27 cellular contexts compared by ENCODE assay signal in genomic region chr9:93859431-93860215, GRCh38.
A peak's percentile ranks its signal among the peaks of the same experiment; 100 is the strongest.
DNase-seq lines count a peak whose midpoint lies in the region; ATAC-seq, FAIRE-seq and TF ChIP-seq lines count a peak whose summit lies in the region.
"Had no signal": no experiment of that assay in that cellular context is flagged by ENCODE, and none has a peak within 500 bp of the region (broad histone marks: within the 10 kb centered on the region; RNA-seq: fewer than 3 reads in every experiment).

No MANE protein-coding gene starts in this region.

- TF ChIP-seq POLR2A in K562 (conservative IDR thresholded peaks at IDR 0.05): no peak

- in situ Hi-C loops in K562 (cut with MboI): no loop called here

- no peak overlapping the region for H3K4me3 ChIP-seq in DND-41 (ENCODE audit: low read depth in 1 of 2, low read length in 2 of 2)
- H3K4me3 ChIP-seq in K562: no peak overlapping the region

- BruUV-seq in K562 (replicated peaks; lab: Mats Ljungman, UMichigan): no TSS peak

- FAIRE-seq in K562 (lab: Jason Lieb, UNC): no peak
- FAIRE-seq: GM12892, urothelium cell line had no signal

- no peak for TF ChIP-seq RAD21 in K562 (CRISPR knock-in tag; conservative IDR thresholded peaks at IDR 0.05 in 1 of 2, IDR thresholded peaks at IDR 0.05 in 1 of 2)

- H2AFZ ChIP-seq in DND-41 (ENCODE audit: low read depth, low read length): no peak overlapping the region
- H2AFZ ChIP-seq in K562 (ENCODE audit: low read depth, low read length): no peak overlapping the region
- H2AFZ ChIP-seq: parathyroid adenoma had no signal

- H3K9me3 ChIP-seq in DND-41 (ENCODE audit: insufficient read depth, low read length, severe bottlenecking): no peaks in the 10 kb centered on the region
- H3K9me3 ChIP-seq in K562 (replicated peaks; ENCODE audit: control insufficient read depth, insufficient read depth, low read depth, low read length): no peaks in the 10 kb centered on the region

- intact Hi-C loops in K562 (cut with micrococcal nuclease): no loop called here

- H3K9ac ChIP-seq in DND-41 (ENCODE audit: low read depth, low read length): no peak overlapping the region
- no peak overlapping the region for H3K9ac ChIP-seq in K562 (ENCODE audit: insufficient read depth in 1 of 2, low read depth in 2 of 2, low read length in 2 of 2)
- H3K9ac ChIP-seq: parathyroid adenoma had no signal

- no peak for ATAC-seq in DND-41 (ENCODE audit: insufficient read depth, low read depth)
- ATAC-seq in K562: peak; percentile 34; the same call in 1 of the 3 replicates
- ATAC-seq: activated CD4-positive, CD25-positive, alpha-beta regulatory T cell treated with anti-CD3 and anti-CD28 coated beads, Interleukin-2, amount 50 U/mL, for 24 hours; natural killer cell treated with Interleukin-12 subunit alpha and Interleukin-12 subunit beta and Interleukin-15 and Interleukin-18, amount 100 ng/mL, for 72 hours had no signal

- no peak overlapping the region for H3K4me2 ChIP-seq in DND-41 (ENCODE audit: insufficient read depth, low read length)
- H3K4me2 ChIP-seq in K562 (ENCODE audit: insufficient read depth, low read length): no peak overlapping the region

- CTCF ChIA-PET in K562 (lab: Yijun Ruan, JAX; ENCODE audit: low intra/inter-chr PET ratio): no interaction called here

- 1% methylated on average over 9 of the region's 10 CpGs for WGBS in K562 (ENCODE audit: insufficient coverage, low coverage, missing lambda C conversion rate)

- H3K27ac ChIP-seq in DND-41 (ENCODE audit: low read length): no peak overlapping the region
- H3K27ac ChIP-seq in K562 (ENCODE audit: extremely low read depth, low read depth, low read length): no peak overlapping the region
- H3K27ac ChIP-seq: brain microvascular endothelial cell, parathyroid adenoma, RWPE1 had no signal

- H3K36me3 ChIP-seq in DND-41 (ENCODE audit: insufficient read depth, low read length) (no peaks in the 10 kb centered on the region), K562 (ENCODE audit: control insufficient read depth, insufficient read depth, low read length) (no peaks in the 10 kb centered on the region)
- H3K36me3 ChIP-seq: brain microvascular endothelial cell had no signal

- H3K9me1 ChIP-seq in K562 (ENCODE audit: control insufficient read depth, insufficient read depth, low read length): peaks cover 3% of the 10 kb centered on the region

- H3K4me1 ChIP-seq in DND-41 (ENCODE audit: insufficient read depth, low read length) (no peaks in the 10 kb centered on the region), K562 (replicated peaks in 1 of 2; ENCODE audit: control insufficient read depth in 2 of 2, insufficient read depth in 2 of 2, low read length in 2 of 2) (peaks cover 0 to 7% of the 10 kb centered on the region in 2 experiments; a peak in 2 of 5 replicates)
- H3K4me1 ChIP-seq: parathyroid adenoma had no signal

- TF ChIP-seq CTCF in DND-41 (IDR thresholded peaks at IDR 0.05; ENCODE audit: borderline replicate concordance, extremely low read depth, low read length, poor library complexity, severe bottlenecking) (peak; percentile 13), K562 (IDR thresholded peaks at IDR 0.05 in 2 of 3, conservative IDR thresholded peaks at IDR 0.05 in 1 of 3; ENCODE audit: insufficient read depth in 2 of 3, low read depth in 1 of 3, low read length in 3 of 3) (no peak; a peak in 1 of 6 replicates)

- H3K79me2 ChIP-seq in DND-41 (ENCODE audit: insufficient read depth, low read length): no peaks in the 10 kb centered on the region
- H3K79me2 ChIP-seq in K562 (ENCODE audit: control insufficient read depth, insufficient read depth, low read length): no peaks in the 10 kb centered on the region
- H3K79me2 ChIP-seq: parathyroid adenoma had no signal

- H3K27me3 ChIP-seq in DND-41 (ENCODE audit: insufficient read depth, low read length, poor library complexity): no peaks in the 10 kb centered on the region
- peaks cover 7 to 42% of the 10 kb centered on the region in 2 experiments for H3K27me3 ChIP-seq in K562 (ENCODE audit: control insufficient read depth in 2 of 2, insufficient read depth in 2 of 2, low read length in 2 of 2)

- DNase-seq in 8988T: peak; percentile 54
- no peak for DNase-seq in DND-41
- DNase-seq in NAMALWA (ENCODE audit: low spot score): peak; percentile 2
- DNase-seq in K562 (ENCODE audit: extremely low read depth in 1 of 4, low spot score in 3 of 4): no peak
- DNase-seq in stimulated activated CD4-positive, alpha-beta T cell treated with anti-CD3 and anti-CD28 coated beads, Interleukin-4, amount 100 ng/mL, for 4 hours: no peak
- DNase-seq in putamen (ENCODE audit: low spot score): no peak
- no peak for DNase-seq in activated CD8-positive, alpha-beta memory T cell treated with anti-CD3 and anti-CD28 coated beads for 24 hours
- DNase-seq: activated CD4-positive, alpha-beta memory T cell treated with anti-CD3 and anti-CD28 coated beads, Interleukin-2, amount 10 ng/mL, durations not matched to agents 7 days and 5 days; activated T-cell treated with anti-CD3 and anti-CD28 coated beads, Interleukin-2, amount 50 U/mL, for 1 hour; brain microvascular endothelial cell; DMS153; effector CD8-positive, alpha-beta T cell; foreskin melanocyte; GF-D8; hippocampal formation; islet precursor cell; KBM-7; midbrain; NCI-H1930; NCI-H2227 treated with DMSO at 0.1 percent for 48 hours; NK-92 treated with Interleukin-12 subunit alpha and Interleukin-12 subunit beta, amount 100 ng/mL, for 24 hours had no signal

- H4K20me1 ChIP-seq in DND-41 (ENCODE audit: insufficient read depth, low read length) (no peaks in the 10 kb centered on the region), K562 (replicated peaks; ENCODE audit: control insufficient read depth, insufficient read depth, low read length) (no peaks in the 10 kb centered on the region)

- TF ChIP-seq EP300 in K562 (IDR thresholded peaks at IDR 0.05; ENCODE audit: low read length): no peak

- POLR2A ChIA-PET in K562 (lab: Yijun Ruan, JAX): interaction anchor here (0.5 kb wide), 1 partner anchor 128 kb away, joined by 4 read pairs; no protein-coding TSS in a partner anchor

TF ChIP-seq in K562, 482 proteins besides CTCF, POLR2A, EP300 and RAD21:
- TF ChIP-seq ZNF354B (CRISPR knock-in tag; IDR thresholded peaks at IDR 0.05) (no peak), OTX1 (CRISPR knock-in tag; IDR thresholded peaks at IDR 0.05) (no peak), MCM5 (IDR thresholded peaks at IDR 0.05; ENCODE audit: low read depth) (no peak), U2AF2 (optimal IDR thresholded peaks at IDR 0.05; ENCODE audit: low read depth, low read length) (no peak), ZNF398 (CRISPR knock-in tag; IDR thresholded peaks at IDR 0.05) (no peak), FIP1L1 (IDR thresholded peaks at IDR 0.05; ENCODE audit: low read depth, low read length, poor library complexity, severe bottlenecking) (no peak), DDX20 (tag; IDR thresholded peaks at IDR 0.05; ENCODE audit: low read depth) (no peak), ZFP91 (CRISPR knock-in tag; IDR thresholded peaks at IDR 0.05) (no peak), ZBTB2 (IDR thresholded peaks at IDR 0.05) (no peak), ETS1 (conservative IDR thresholded peaks at IDR 0.05; ENCODE audit: control insufficient read depth, low read depth, low read length) (no peak)

Comparison
In these comparisons a context has a peak if more than half of its experiments do, and no peak if none do; other contexts are left out.
1. DNase-seq: peak in 8988T (single experiment) and NAMALWA (single experiment); none in DND-41 (single experiment), K562 (0 of 4), stimulated activated CD4-positive, alpha-beta T cell treated with anti-CD3 and anti-CD28 coated beads, Interleukin-4, amount 100 ng/mL, for 4 hours (0 of 2), putamen (single experiment) and activated CD8-positive, alpha-beta memory T cell treated with anti-CD3 and anti-CD28 coated beads for 24 hours (single experiment).